In the genomic region with DNA sequence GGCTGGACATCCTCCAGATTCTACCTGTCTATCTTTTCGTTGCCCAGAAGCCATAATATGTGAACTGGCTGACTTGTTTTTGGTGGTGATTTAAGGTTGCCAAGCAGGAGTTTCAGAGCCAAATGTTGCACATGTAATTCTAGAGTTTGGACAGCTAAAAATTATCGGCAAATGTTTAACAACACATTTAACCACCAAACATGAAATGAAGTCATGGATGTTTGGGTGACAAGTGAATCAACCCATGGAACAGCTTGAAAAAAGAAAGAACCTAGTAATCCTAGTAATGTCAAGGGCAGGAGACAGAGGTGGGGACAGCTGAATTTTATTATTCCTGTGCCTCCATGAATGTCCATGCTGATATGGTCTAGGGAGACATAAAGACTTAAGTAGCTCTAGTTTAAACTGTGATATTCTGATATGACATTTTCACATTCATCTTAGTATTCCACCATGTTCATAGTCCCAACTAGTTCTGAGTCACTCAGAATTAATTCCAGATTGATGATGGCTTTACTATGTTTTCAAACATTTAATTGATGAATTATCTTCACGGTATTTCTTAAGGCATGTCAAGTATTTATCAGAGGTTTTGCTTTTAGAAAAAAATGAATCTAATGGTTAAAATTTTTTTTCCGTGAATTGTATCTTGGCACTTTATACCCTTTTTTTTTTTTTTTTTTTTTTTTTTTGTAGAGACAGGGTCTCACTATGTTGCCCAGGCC, we compare ENCODE assay signal across 34 cellular contexts.
DNase-seq lines count a peak whose midpoint lies in the region; ATAC-seq, FAIRE-seq and TF ChIP-seq lines count a peak whose summit lies in the region.
"Had no signal": no experiment of that assay in that cellular context is flagged by ENCODE, and none has a peak within 500 bp of the region (broad histone marks: within the 10 kb centered on the region; RNA-seq: fewer than 3 reads in every experiment).

No MANE protein-coding gene starts in this region.

- CTCF ChIA-PET in A549 (lab: Yijun Ruan, JAX) = interaction anchor here (0.7 kb wide), 1 partner anchor 100 kb away, joined by 4 read pairs; no protein-coding TSS in a partner anchor

- peaks cover 22% of the 10 kb centered on the region for H3K4me1 ChIP-seq in A549
- H3K4me1 ChIP-seq in RWPE2 (ENCODE audit: insufficient read depth, poor library complexity, severe bottlenecking) = no peaks in the 10 kb centered on the region
- H3K4me1 ChIP-seq: Caco-2, esophagus muscularis mucosa, lower lobe of right lung, testis had no signal

- FAIRE-seq in A549 (lab: Jason Lieb, UNC) = no peak
- FAIRE-seq: K562, urothelium cell line had no signal

- POLR2A ChIA-PET in A549 (lab: Yijun Ruan, JAX) = no interaction called here

- H3K27ac ChIP-seq in A549 (peak overlapping the region; percentile 44 to 81; a peak in 4 of 6 replicates), RWPE2 (ENCODE audit: poor library complexity, severe bottlenecking) (peak overlapping the region; percentile 39)
- H3K27ac ChIP-seq: BLaER1 treated with 17β-estradiol and CSF1 and Interleukin-3, amounts not matched to agents 10 nM and 100 nM; esophagus muscularis mucosa; lower lobe of right lung; SK-N-MC; testis had no signal

- TF ChIP-seq EP300 in A549 (IDR thresholded peaks at IDR 0.05) = no peak

- no peaks in the 10 kb centered on the region for H3K36me3 ChIP-seq in RWPE2 (ENCODE audit: low read depth)
- H3K36me3 ChIP-seq: BLaER1 treated with 17β-estradiol and CSF1 and Interleukin-3, amounts not matched to agents 10 nM and 100 nM; esophagus muscularis mucosa; lower lobe of right lung had no signal

- TF ChIP-seq CTCF in A549 (IDR thresholded peaks at IDR 0.05) (no peak), RWPE2 (IDR thresholded peaks at IDR 0.05; ENCODE audit: poor library complexity, severe bottlenecking) (no peak), foreskin fibroblast (IDR thresholded peaks at IDR 0.05; ENCODE audit: low read depth, low read length) (no peak)

- no peak overlapping the region for H3K27ac Mint-ChIP-seq in activated T-cell treated with anti-CD3 and anti-CD28 coated beads, Interleukin-2, amount 50 U/mL, for 72 hours
- H3K27ac Mint-ChIP-seq: activated CD4-positive, alpha-beta memory T cell treated with anti-CD3 and anti-CD28 coated beads, Interleukin-2, amount 10 ng/mL, durations not matched to agents 7 days and 5 days; activated naive CD4-positive, alpha-beta T cell treated with anti-CD3 and anti-CD28 coated beads, Interleukin-2, amount 50 U/mL, for 72 hours; activated T-helper 2 cell treated with anti-CD3 and anti-CD28 coated beads, Interferon-gamma antibody, Interleukin-2, Interleukin-4, amounts not matched to agents 10 μg/mL and 5 μg/mL and 100 μg/mL, durations not matched to agents 14 hours and 24 hours and 36 hours; natural killer cell treated with Interleukin-12 subunit alpha and Interleukin-12 subunit beta and Interleukin-15 and Interleukin-18, amount 100 ng/mL, for 72 hours had no signal

- H3K27me3 ChIP-seq in RWPE2 (ENCODE audit: insufficient read depth, poor library complexity, severe bottlenecking) = no peaks in the 10 kb centered on the region
- H3K27me3 ChIP-seq: BLaER1 treated with 17β-estradiol and CSF1 and Interleukin-3, amounts not matched to agents 10 nM and 100 nM; esophagus muscularis mucosa; testis had no signal

- H3K4me1 Mint-ChIP-seq in activated T-cell treated with anti-CD3 and anti-CD28 coated beads, Interleukin-2, amount 50 U/mL, for 72 hours (ENCODE audit: low read depth) = no peaks in the 10 kb centered on the region
- H3K4me1 Mint-ChIP-seq: activated CD4-positive, alpha-beta memory T cell treated with anti-CD3 and anti-CD28 coated beads, Interleukin-2, amount 10 ng/mL, durations not matched to agents 7 days and 5 days; T-helper 17 cell had no signal

- H3K36me3 Mint-ChIP-seq in activated T-cell treated with anti-CD3 and anti-CD28 coated beads, Interleukin-2, amount 50 U/mL, for 72 hours (ENCODE audit: insufficient read depth in 2 of 2) = no peaks in the 10 kb centered on the region
- H3K36me3 Mint-ChIP-seq: activated naive CD4-positive, alpha-beta T cell treated with anti-CD3 and anti-CD28 coated beads, Interleukin-2, amount 50 U/mL, for 72 hours; natural killer cell treated with Interleukin-12 subunit alpha and Interleukin-12 subunit beta and Interleukin-15 and Interleukin-18, amount 100 ng/mL, for 72 hours had no signal

- H3K27me3 Mint-ChIP-seq in activated T-cell treated with anti-CD3 and anti-CD28 coated beads, Interleukin-2, amount 50 U/mL, for 72 hours (ENCODE audit: low read depth) = no peaks in the 10 kb centered on the region
- H3K27me3 Mint-ChIP-seq: activated CD4-positive, alpha-beta memory T cell treated with anti-CD3 and anti-CD28 coated beads, Interleukin-2, amount 10 ng/mL, durations not matched to agents 7 days and 5 days had no signal

- no peak overlapping the region for H3K4me2 ChIP-seq in A549
- H3K4me2 ChIP-seq: BLaER1 treated with 17β-estradiol and CSF1 and Interleukin-3, amounts not matched to agents 10 nM and 100 nM had no signal

- no peak overlapping the region for H3K4me3 ChIP-seq in A549
- no peak overlapping the region for H3K4me3 ChIP-seq in RWPE2 (ENCODE audit: severe bottlenecking)
- no peak overlapping the region for H3K4me3 ChIP-seq in foreskin fibroblast (ENCODE audit: low read depth in 1 of 2, low read length in 2 of 2)
- H3K4me3 ChIP-seq: BLaER1 treated with 17β-estradiol and CSF1 and Interleukin-3, amounts not matched to agents 10 nM and 100 nM; esophagus muscularis mucosa; K562; lower lobe of right lung; SK-N-MC; testis had no signal

- DNase-seq in A549 (ENCODE audit: low read depth in 1 of 2, low spot score in 1 of 2) (no peak), ELR (ENCODE audit: low read depth) (peak; percentile 74), RWPE2 (ENCODE audit: low spot score) (no peak), foreskin fibroblast (peak; percentile 41 to 78), NCI-H774 (lab: John Stamatoyannopoulos, UW) (no peak), DMS153 (lab: John Stamatoyannopoulos, UW) (no peak), NCI-H526 (lab: John Stamatoyannopoulos, UW) (no peak)
- no peak for DNase-seq in activated T-cell treated with anti-CD3 and anti-CD28 coated beads, Interleukin-2, amount 50 U/mL, for 72 hours
- DNase-seq: activated CD4-positive, alpha-beta memory T cell treated with anti-CD3 and anti-CD28 coated beads, Interleukin-2, amount 10 ng/mL, durations not matched to agents 7 days and 5 days; activated CD4-positive, CD25-positive, alpha-beta regulatory T cell treated with anti-CD3 and anti-CD28 coated beads, Interleukin-2, amount 50 U/mL, for 72 hours; aorta; Caco-2; central memory CD4-positive, alpha-beta T cell; dermis blood vessel endothelial cell; DND-41; glutamatergic neuron; GOT3; kidney glomerular epithelial cell; lower lobe of right lung; NCI-H1105; NCI-H2029 treated with DMSO at 0.1 percent for 48 hours; NCI-H2227 treated with DMSO at 0.1 percent for 48 hours; NCI-H748 treated with DMSO at 0.1 percent for 48 hours; stimulated activated naive CD8-positive, alpha-beta T cell treated with anti-CD3 and anti-CD28 coated beads, Interleukin-15, Interleukin-2, amounts not matched to agents 100 U/mL and 50 U/mL, for 24 hours; T-helper 17 cell; testis had no signal

- no peak for TF ChIP-seq POLR2A in A549 (IDR thresholded peaks at IDR 0.05; ENCODE audit: low read length)

- ATAC-seq in A549 = no peak
- no peak for ATAC-seq in RWPE2 (ENCODE audit: low read depth)
- no peak for ATAC-seq in activated T-cell treated with anti-CD3 and anti-CD28 coated beads, Interleukin-2, amount 50 U/mL, for 72 hours (replicated peaks in 1 of 2)
- ATAC-seq: activated naive CD4-positive, alpha-beta T cell treated with anti-CD3 and anti-CD28 coated beads, Interleukin-2, amount 50 U/mL, for 72 hours; K562; lower lobe of right lung; natural killer cell treated with Interleukin-12 subunit alpha and Interleukin-12 subunit beta and Interleukin-15 and Interleukin-18, amount 100 ng/mL, for 72 hours; stimulated activated naive CD8-positive, alpha-beta T cell treated with anti-CD3 and anti-CD28 coated beads, Interleukin-15, Interleukin-2, amounts not matched to agents 100 U/mL and 50 U/mL, for 24 hours; T-helper 17 cell had no signal

- no peak for TF ChIP-seq RAD21 in A549 (conservative IDR thresholded peaks at IDR 0.05 in 1 of 2, IDR thresholded peaks at IDR 0.05 in 1 of 2)

- H3K9me3 Mint-ChIP-seq in activated T-cell treated with anti-CD3 and anti-CD28 coated beads, Interleukin-2, amount 50 U/mL, for 72 hours = no peaks in the 10 kb centered on the region
- H3K9me3 Mint-ChIP-seq: activated CD4-positive, alpha-beta memory T cell treated with anti-CD3 and anti-CD28 coated beads, Interleukin-2, amount 10 ng/mL, durations not matched to agents 7 days and 5 days; activated naive CD4-positive, alpha-beta T cell treated with anti-CD3 and anti-CD28 coated beads, Interleukin-2, amount 50 U/mL, for 72 hours; activated T-helper 2 cell treated with anti-CD3 and anti-CD28 coated beads, Interferon-gamma antibody, Interleukin-2, Interleukin-4, amounts not matched to agents 10 μg/mL and 5 μg/mL and 100 μg/mL, durations not matched to agents 14 hours and 24 hours and 36 hours; natural killer cell treated with Interleukin-12 subunit alpha and Interleukin-12 subunit beta and Interleukin-15 and Interleukin-18, amount 100 ng/mL, for 72 hours had no signal

- 52% methylated on average over 4 of the region's 4 CpGs for WGBS in A549 (ENCODE audit: missing lambda C conversion rate)

- H3K9me3 ChIP-seq in A549 = peaks cover 11% of the 10 kb centered on the region
- H3K9me3 ChIP-seq in RWPE2 (ENCODE audit: severe bottlenecking) = no peaks in the 10 kb centered on the region
- H3K9me3 ChIP-seq: Caco-2, esophagus muscularis mucosa, lower lobe of right lung, testis had no signal

- no peak overlapping the region for H3K4me3 Mint-ChIP-seq in activated T-cell treated with anti-CD3 and anti-CD28 coated beads, Interleukin-2, amount 50 U/mL, for 72 hours
- H3K4me3 Mint-ChIP-seq: activated CD4-positive, alpha-beta memory T cell treated with anti-CD3 and anti-CD28 coated beads, Interleukin-2, amount 10 ng/mL, durations not matched to agents 7 days and 5 days; natural killer cell treated with Interleukin-12 subunit alpha and Interleukin-12 subunit beta and Interleukin-15 and Interleukin-18, amount 100 ng/mL, for 72 hours; T-helper 17 cell had no signal

TF ChIP-seq in A549, 52 proteins besides CTCF, POLR2A, EP300 and RAD21 (continues in another document):
- TF ChIP-seq CHD2 (IDR thresholded peaks at IDR 0.05; ENCODE audit: low read length, partially characterized antibody) = no peak
- TF ChIP-seq HOXB5 (CRISPR knock-in tag; IDR thresholded peaks at IDR 0.05) = no peak
- TF ChIP-seq RARB (CRISPR knock-in tag; IDR thresholded peaks at IDR 0.05) = no peak
- no peak for TF ChIP-seq FOXS1 (CRISPR knock-in tag; IDR thresholded peaks at IDR 0.05)
- TF ChIP-seq, protein P1, sequence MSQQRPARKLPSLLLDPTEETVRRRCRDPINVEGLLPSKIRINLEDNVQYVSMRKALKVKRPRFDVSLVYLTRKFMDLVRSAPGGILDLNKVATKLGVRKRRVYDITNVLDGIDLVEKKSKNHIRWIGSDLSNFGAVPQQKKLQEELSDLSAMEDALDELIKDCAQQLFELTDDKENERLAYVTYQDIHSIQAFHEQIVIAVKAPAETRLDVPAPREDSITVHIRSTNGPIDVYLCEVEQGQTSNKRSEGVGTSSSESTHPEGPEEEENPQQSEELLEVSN (IDR thresholded peaks at IDR 0.05; ENCODE audit: borderline replicate concordance, low read depth) = no peak

Comparison
In these comparisons a context has a peak if more than half of its experiments do, and no peak if none do; other contexts are left out.
1. DNase-seq: peak in ELR (single experiment) and foreskin fibroblast (2 of 2); none in A549 (0 of 2), RWPE2 (single experiment), NCI-H774 (single experiment), DMS153 (single experiment), activated T-cell treated with anti-CD3 and anti-CD28 coated beads, Interleukin-2, amount 50 U/mL, for 72 hours (0 of 2) and NCI-H526 (0 of 2).